In the genomic region with DNA sequence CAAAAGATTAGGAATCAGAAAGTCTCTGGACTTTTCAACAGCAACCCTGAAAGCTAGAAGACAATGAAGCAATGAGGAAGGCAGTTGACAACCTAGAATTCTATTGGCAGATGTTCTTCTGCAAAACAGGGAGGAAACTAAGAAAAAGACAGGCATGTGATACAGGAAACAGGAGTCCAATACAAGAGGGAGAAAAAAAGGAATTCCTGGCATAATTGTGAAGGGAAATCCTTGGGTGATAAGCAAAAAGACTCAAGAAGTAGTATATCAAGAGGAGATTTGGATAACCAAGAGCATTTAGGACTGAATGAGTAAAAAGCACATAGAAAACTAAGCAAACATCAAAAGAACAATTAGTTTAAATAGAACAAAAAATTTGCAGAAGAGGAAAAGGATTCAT, we compare ENCODE assay signal across 17 cellular contexts. TPM values are rescaled to one million over a fixed set of nuclear protein-coding genes. Genes with fewer than 3 reads are reported as not detected.
"Had no signal": no experiment of that assay in that cellular context is flagged by ENCODE, and none has a peak within 500 bp of the region (broad histone marks: within the 10 kb centered on the region; RNA-seq: fewer than 3 reads in every experiment).

No MANE protein-coding gene starts in this region.

- DNase-seq: activated CD4-positive, alpha-beta T cell treated with anti-CD3 and anti-CD28 coated beads for 36 hours; activated CD4-positive, alpha-beta T cell treated with anti-CD3 and anti-CD28 coated beads, Interleukin-2, amount 50 U/mL, for 48 hours; activated gamma-delta T cell; dermis blood vessel endothelial cell; gastrocnemius medialis; heart left ventricle; left lung; naive B cell; stimulated activated naive CD8-positive, alpha-beta T cell treated with anti-CD3 and anti-CD28 coated beads, Interleukin-15, amount 100 ng/mL, for 72 hours; T-helper 17 cell had no signal

- H3K4me3 Mint-ChIP-seq: activated CD4-positive, alpha-beta T cell treated with anti-CD3 and anti-CD28 coated beads for 36 hours; activated naive CD4-positive, alpha-beta T cell treated with anti-CD3 and anti-CD28 coated beads, Interleukin-2, amount 50 U/mL, for 24 hours; naive B cell; neural crest cell; stimulated activated naive CD8-positive, alpha-beta T cell treated with anti-CD3 and anti-CD28 coated beads, Interleukin-15, amount 100 ng/mL, for 72 hours; T-helper 17 cell; WTC11 had no signal

- H3K36me3 Mint-ChIP-seq: activated naive CD4-positive, alpha-beta T cell treated with anti-CD3 and anti-CD28 coated beads, Interleukin-2, amount 50 U/mL, for 24 hours; naive B cell; WTC11 had no signal

- H3K4me1 ChIP-seq: gastrocnemius medialis, prostate gland, right atrium auricular region had no signal

- H3K27ac Mint-ChIP-seq: activated CD4-positive, alpha-beta T cell treated with anti-CD3 and anti-CD28 coated beads for 36 hours; activated naive CD4-positive, alpha-beta T cell treated with anti-CD3 and anti-CD28 coated beads, Interleukin-2, amount 50 U/mL, for 24 hours; naive B cell; stimulated activated naive CD8-positive, alpha-beta T cell treated with anti-CD3 and anti-CD28 coated beads, Interleukin-15, amount 100 ng/mL, for 72 hours; T-helper 17 cell; WTC11 had no signal

- H3K27me3 ChIP-seq: gastrocnemius medialis, heart left ventricle, left lung, right atrium auricular region had no signal

- H3K4me1 Mint-ChIP-seq: activated CD4-positive, alpha-beta T cell treated with anti-CD3 and anti-CD28 coated beads for 36 hours; activated naive CD4-positive, alpha-beta T cell treated with anti-CD3 and anti-CD28 coated beads, Interleukin-2, amount 50 U/mL, for 24 hours; naive B cell; neural crest cell; stimulated activated naive CD8-positive, alpha-beta T cell treated with anti-CD3 and anti-CD28 coated beads, Interleukin-15, amount 100 ng/mL, for 72 hours; T-helper 17 cell had no signal

- H3K36me3 ChIP-seq: gastrocnemius medialis, heart left ventricle, left lung, prostate gland, right atrium auricular region had no signal

- H3K9me3 ChIP-seq: gastrocnemius medialis, left lung, prostate gland, right atrium auricular region had no signal

- H3K27ac ChIP-seq: gastrocnemius medialis, heart left ventricle, left lung, prostate gland, right atrium auricular region, skin epidermis had no signal

- H3K27me3 Mint-ChIP-seq: activated CD4-positive, alpha-beta T cell treated with anti-CD3 and anti-CD28 coated beads for 36 hours; stimulated activated naive CD8-positive, alpha-beta T cell treated with anti-CD3 and anti-CD28 coated beads, Interleukin-15, amount 100 ng/mL, for 72 hours; T-helper 17 cell had no signal

- ATAC-seq: activated CD4-positive, alpha-beta T cell treated with anti-CD3 and anti-CD28 coated beads for 36 hours; gastrocnemius medialis; heart left ventricle; left lung; stimulated activated naive CD8-positive, alpha-beta T cell treated with anti-CD3 and anti-CD28 coated beads, Interleukin-15, amount 100 ng/mL, for 72 hours; T-helper 17 cell; WTC11 had no signal

- H3K4me3 ChIP-seq: gastrocnemius medialis, heart left ventricle, left lung, prostate gland, right atrium auricular region, skin epidermis had no signal

RNA-seq across cellular contexts. Expression of a gene that starts 58.6 kb away (rescaled TPM):
- total RNA-seq: activated CD4-positive, alpha-beta T cell treated with anti-CD3 and anti-CD28 coated beads for 36 hours; lung microvascular endothelial cell; T-helper 17 cell had no signal
